In genomic region chr6:165663736-165664552, GRCh38 we compare ENCODE assay signal across 9 cellular contexts. TPM values are rescaled to one million over a fixed set of nuclear protein-coding genes. Genes with fewer than 3 reads are reported as not detected.
DNase-seq lines count a peak whose midpoint lies in the region; ATAC-seq and TF ChIP-seq lines count a peak whose summit lies in the region.
"Had no signal": no experiment of that assay in that cellular context is flagged by ENCODE, and none has a peak within 500 bp of the region (broad histone marks: within the 10 kb centered on the region; RNA-seq: fewer than 3 reads in every experiment).

No MANE protein-coding gene starts in this region.

- no peak overlapping the region for H2BK12ac ChIP-seq in trophoblast cell (ENCODE audit: low read length)

- no peak for TF ChIP-seq CTCF in Calu3 (IDR thresholded peaks at IDR 0.05; ENCODE audit: unreplicated experiment)
- TF ChIP-seq CTCF in cardiac muscle cell (IDR thresholded peaks at IDR 0.05; ENCODE audit: low read depth, low read length): no peak

- peaks cover 55% of the 10 kb centered on the region for H3K36me3 Mint-ChIP-seq in Calu3 (ENCODE audit: insufficient read depth, unreplicated experiment)

- WGBS in trophoblast cell (ENCODE audit: extremely low coverage, insufficient coverage, insufficient read length): no CpG with 5 or more reads among the region's 48 CpGs

- H3K4ac ChIP-seq in trophoblast cell (ENCODE audit: low read depth, low read length): no peak overlapping the region

- H2AFZ ChIP-seq in trophoblast cell (ENCODE audit: insufficient read depth, low read length, poor library complexity): no peak overlapping the region

- H4K91ac ChIP-seq in trophoblast cell (ENCODE audit: low read depth, low read length): no peak overlapping the region

- H3K36me3 ChIP-seq in SJCRH30 (no peaks in the 10 kb centered on the region), cardiac muscle cell (no peaks in the 10 kb centered on the region), trophoblast cell (ENCODE audit: control insufficient read depth in 1 of 2, insufficient read depth in 2 of 2, low read length in 2 of 2) (no peaks in the 10 kb centered on the region)

- H4K8ac ChIP-seq in trophoblast cell (ENCODE audit: low read depth, low read length): no peak overlapping the region

- no peak overlapping the region for H2BK5ac ChIP-seq in trophoblast cell (ENCODE audit: low read depth, low read length, poor library complexity)

- no peak overlapping the region for H3K14ac ChIP-seq in trophoblast cell (ENCODE audit: low read length)

- intact Hi-C loops in Calu3 (cut with micrococcal nuclease; ENCODE audit: unreplicated experiment): loop anchor here (1.0 to 10.0 kb wide), 5 partner anchors 54 to 222 kb away; no protein-coding TSS in a partner anchor

- H3K9me3 ChIP-seq in SJCRH30 (replicated peaks) (no peaks in the 10 kb centered on the region), cardiac muscle cell (ENCODE audit: low read depth) (no peaks in the 10 kb centered on the region), trophoblast cell (ENCODE audit: insufficient read depth, low read depth, low read length) (no peaks in the 10 kb centered on the region)

- H3K27ac Mint-ChIP-seq in Calu3 (ENCODE audit: unreplicated experiment): peak overlapping the region; percentile 81

- no peak overlapping the region for H3K27ac ChIP-seq in SJCRH30
- H3K27ac ChIP-seq in cardiac muscle cell: no peak overlapping the region
- no peak overlapping the region for H3K27ac ChIP-seq in trophoblast cell (ENCODE audit: low read depth, low read length)
- H3K27ac ChIP-seq: epithelial cell of prostate had no signal

- no peaks in the 10 kb centered on the region for H3K27me3 ChIP-seq in SJCRH30
- peaks cover 92% of the 10 kb centered on the region for H3K27me3 ChIP-seq in cardiac muscle cell
- H3K27me3 ChIP-seq in trophoblast cell (ENCODE audit: insufficient read depth, low read length): peaks cover 31% of the 10 kb centered on the region

- H3K4me1 ChIP-seq in SJCRH30 (peaks cover 8% of the 10 kb centered on the region), cardiac muscle cell (ENCODE audit: low read depth) (peaks cover 7% of the 10 kb centered on the region), trophoblast cell (ENCODE audit: control insufficient read depth in 1 of 2, insufficient read depth in 2 of 2, low read length in 2 of 2) (peaks cover 8 to 11% of the 10 kb centered on the region in 2 experiments)

- peak overlapping the region; percentile 82 for H3K4me3 ChIP-seq in SJCRH30
- H3K4me3 ChIP-seq in cardiac muscle cell: peak overlapping the region; percentile 70
- H3K4me3 ChIP-seq in trophoblast cell (ENCODE audit: low read depth, low read length): peak overlapping the region; percentile 84

- H3K9ac ChIP-seq in trophoblast cell (ENCODE audit: low read length): no peak overlapping the region

- H4K12ac ChIP-seq in trophoblast cell (ENCODE audit: low read depth, low read length): no peak overlapping the region

- peaks cover 9% of the 10 kb centered on the region for H3K79me2 ChIP-seq in trophoblast cell (ENCODE audit: control insufficient read depth, insufficient read depth, low read length, poor library complexity)

- H3K18ac ChIP-seq in trophoblast cell (ENCODE audit: low read length): no peak overlapping the region

- no peak overlapping the region for H2BK120ac ChIP-seq in trophoblast cell (ENCODE audit: insufficient read depth, low read length, poor library complexity)

- peaks cover 19% of the 10 kb centered on the region for H3K79me1 ChIP-seq in trophoblast cell (ENCODE audit: low read length)

- no peaks in the 10 kb centered on the region for H3K9me3 Mint-ChIP-seq in Calu3 (ENCODE audit: low read depth, unreplicated experiment)

- H2AK5ac ChIP-seq in trophoblast cell (ENCODE audit: low read length): no peak overlapping the region

- ATAC-seq in GM19324 (IDR thresholded peaks at IDR 0.05; ENCODE audit: low FRiP score, unreplicated experiment) (no peak), GM18861 (IDR thresholded peaks at IDR 0.05; ENCODE audit: unreplicated experiment) (no peak)

- H3K4me2 ChIP-seq in trophoblast cell (ENCODE audit: low read length): peak overlapping the region; percentile 96

- TSS peak; percentile 28 for BruUV-seq in Calu3 (replicated peaks; lab: Mats Ljungman, UMichigan)

- CTCF ChIA-PET in Calu3 (lab: Charles Lee): interaction anchor here (1.0 kb wide), 1 partner anchor 224 kb away, joined by 3 read pairs; no protein-coding TSS in a partner anchor

- peak overlapping the region; percentile 100 for H3K4me3 Mint-ChIP-seq in Calu3 (ENCODE audit: low read depth, unreplicated experiment)

- H3K27me3 Mint-ChIP-seq in Calu3 (ENCODE audit: unreplicated experiment): no peaks in the 10 kb centered on the region

- peak; percentile 34 for DNase-seq in Calu3
- DNase-seq in SJCRH30: peak; percentile 62 to 78
- DNase-seq in cardiac muscle cell (ENCODE audit: low read depth in 1 of 2, low spot score in 1 of 2): peak in 1 of 2 donors; percentile 29
- peak in 1 of 2 donors; percentile 40 for DNase-seq in trophoblast cell
- no peak for DNase-seq in NCI-H82 treated with DMSO at 0.1 percent for 48 hours (lab: John Stamatoyannopoulos, UW; ENCODE audit: unreplicated experiment)
- DNase-seq in NCI-H187 (lab: John Stamatoyannopoulos, UW): no peak

- H3K4me1 Mint-ChIP-seq in Calu3 (ENCODE audit: low read depth, unreplicated experiment): peaks cover 19% of the 10 kb centered on the region

- H3K23ac ChIP-seq in trophoblast cell (ENCODE audit: low read length): no peak overlapping the region

RNA-seq across cellular contexts. Expression of gene PDE10A, which starts 0.9 kb away (rescaled TPM):
- 22.5 and 23.7 TPM in 2 replicates for total RNA-seq in Calu3 (2022)
- 12.8 and 14.5 TPM in 2 replicates for total RNA-seq in SJCRH30 (2014; rRNA removed; shearing (Covaris generic))
- total RNA-seq in cardiac muscle cell: 3.0 and 5.4 TPM in 2 replicates
- polyA plus RNA-seq in cardiac muscle cell: 0.82 and 1.5 TPM in 2 replicates
- polyA plus RNA-seq in trophoblast cell (2013): 4.5 and 4.9 TPM in 2 replicates

Comparison
In these comparisons a context has a peak if more than half of its experiments do, and no peak if none do; other contexts are left out.
1. DNase-seq: peak in Calu3 (single experiment) and SJCRH30 (2 of 2); none in NCI-H82 treated with DMSO at 0.1 percent for 48 hours (single experiment) and NCI-H187 (0 of 2).
2. Peak in every context shown above with its lines, with median percentiles within 50 percentile points of each other: H3K4me3 ChIP-seq.